Comparison of ENCODE assay signal across 18 cellular contexts in the genomic region with DNA sequence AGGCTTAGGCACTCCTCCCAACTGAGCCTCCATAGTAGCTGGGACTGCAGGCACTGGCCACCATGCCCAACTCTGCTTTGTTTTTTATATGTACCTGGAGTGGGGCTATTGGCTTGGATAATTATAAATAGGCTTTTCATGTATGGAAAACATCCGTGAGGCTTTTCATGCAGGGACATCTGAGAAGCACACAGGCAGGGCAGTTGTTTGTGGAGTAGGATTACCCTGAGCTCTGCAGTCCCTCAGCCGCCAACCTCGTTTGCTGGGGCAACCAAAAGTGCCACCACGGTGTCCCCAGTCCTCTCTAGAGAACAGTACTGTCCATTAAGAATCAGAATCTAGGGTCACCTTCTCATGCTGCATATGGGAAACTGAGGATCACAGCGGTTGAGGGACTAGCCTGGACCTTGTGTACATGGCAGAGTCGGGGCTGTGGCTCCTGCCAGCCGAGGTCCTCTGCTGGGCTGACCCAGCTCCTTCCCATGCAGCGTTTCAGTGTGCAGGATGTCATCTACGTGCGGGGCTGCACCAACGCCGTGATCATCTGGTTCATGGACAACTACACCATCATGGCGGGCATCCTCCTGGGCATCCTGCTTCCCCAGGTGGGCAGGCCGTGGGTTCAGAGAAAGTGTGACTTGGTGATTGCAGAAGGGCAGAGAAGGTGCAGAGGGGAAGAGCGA. TPM values are rescaled to one million over a fixed set of nuclear protein-coding genes. Genes with fewer than 3 reads are reported as not detected.
DNase-seq lines count a peak whose midpoint lies in the region; ATAC-seq and TF ChIP-seq lines count a peak whose summit lies in the region.
"Had no signal": no experiment of that assay in that cellular context is flagged by ENCODE, and none has a peak within 500 bp of the region (broad histone marks: within the 10 kb centered on the region; RNA-seq: fewer than 3 reads in every experiment).

No MANE protein-coding gene starts in this region.

- intact Hi-C loops in cardiac septum (cut with DNase I) (loop anchor here (5.0 to 10.0 kb wide), 2 partner anchors 93 to 271 kb away; no protein-coding TSS in a partner anchor), posterior vena cava (cut with DNase I) (loop anchor here (5.0 kb wide), 1 partner anchor 78 kb away; no protein-coding TSS in a partner anchor), ascending aorta (cut with DNase I) (loop anchor here (5.0 kb wide), 1 partner anchor 93 kb away; no protein-coding TSS in a partner anchor), ovary (cut with DNase I) (loop anchor here in 1 of 4 donors (5.0 kb wide), 1 partner anchor 78 kb away; no protein-coding TSS in a partner anchor)

- no peak for TF ChIP-seq CTCF in right atrium auricular region (IDR thresholded peaks at IDR 0.05)
- no peak for TF ChIP-seq CTCF in ascending aorta (IDR thresholded peaks at IDR 0.05)
- TF ChIP-seq CTCF in ovary (IDR thresholded peaks at IDR 0.05): no peak

- ATAC-seq in GM18511 (IDR thresholded peaks at IDR 0.05; ENCODE audit: unreplicated experiment): no peak
- ATAC-seq: activated CD4-positive, CD25-positive, alpha-beta regulatory T cell treated with anti-CD3 and anti-CD28 coated beads, Interleukin-2, amount 50 U/mL, for 24 hours had no signal

- no peaks in the 10 kb centered on the region for H3K36me3 ChIP-seq in right atrium auricular region
- no peaks in the 10 kb centered on the region for H3K36me3 ChIP-seq in ascending aorta
- H3K36me3 ChIP-seq in ovary: no peaks in the 10 kb centered on the region

- H3K4me1 ChIP-seq in right atrium auricular region: peaks cover 0 to 12% of the 10 kb centered on the region in 2 donors
- H3K4me1 ChIP-seq in ascending aorta: peaks cover 0 to 4% of the 10 kb centered on the region in 2 donors
- no peaks in the 10 kb centered on the region for H3K4me1 ChIP-seq in ovary (ENCODE audit: insufficient read depth)

- H3K27ac ChIP-seq in right atrium auricular region (no peak overlapping the region), ascending aorta (no peak overlapping the region), ovary (no peak overlapping the region)
- H3K27ac ChIP-seq: SK-N-MC had no signal

- no peak for TF ChIP-seq EP300 in ovary (IDR thresholded peaks at IDR 0.05)

- no peaks in the 10 kb centered on the region for H3K27me3 ChIP-seq in right atrium auricular region
- H3K27me3 ChIP-seq in ascending aorta: no peaks in the 10 kb centered on the region
- H3K27me3 ChIP-seq in ovary: no peaks in the 10 kb centered on the region
- H3K27me3 ChIP-seq: cardiac muscle cell had no signal

- WGBS in ovary, 3 donors: 88 to 90% (median 90%) methylated on average over 15 of the region's 15 CpGs

- DNase-seq in right atrium auricular region (ENCODE audit: low spot score): peak; percentile 44
- DNase-seq in cardiac septum (ENCODE audit: low spot score): no peak
- DNase-seq in germinal center (ENCODE audit: low spot score): peak; percentile 0
- peak; percentile 75 for DNase-seq in posterior vena cava (ENCODE audit: low spot score)
- DNase-seq in ascending aorta (ENCODE audit: low spot score in 2 of 2): no peak
- no peak for DNase-seq in ovary
- no peak for DNase-seq in COLO829 (ENCODE audit: low spot score)
- DNase-seq: activated gamma-delta T cell treated with Interleukin-2 at 50 U/mL for 16 hours; amniotic stem cell; DMS79 treated with DMSO at 0.1 percent for 48 hours; NCI-H1417; NCI-H524; stimulated activated CD4-positive, alpha-beta T cell treated with anti-CD3 and anti-CD28 coated beads, Interleukin-12 subunit alpha, Interleukin-12 subunit beta, amount 100 ng/mL, for 4 hours had no signal

- H3K9me3 ChIP-seq in right atrium auricular region: no peaks in the 10 kb centered on the region
- H3K9me3 ChIP-seq in ascending aorta: no peaks in the 10 kb centered on the region
- no peaks in the 10 kb centered on the region for H3K9me3 ChIP-seq in ovary

- TF ChIP-seq POLR2A in ovary (IDR thresholded peaks at IDR 0.05): no peak

- H3K4me3 ChIP-seq in right atrium auricular region (no peak overlapping the region), ascending aorta (no peak overlapping the region), ovary (no peak overlapping the region)
- H3K4me3 ChIP-seq: cardiac muscle cell, GM23338, SK-N-MC had no signal

RNA-seq across cellular contexts. Expression of a gene that starts 54.5 kb away (rescaled TPM):
- total RNA-seq in right atrium auricular region (1 to 10 TPM; 6.6 to 7.7 TPM), cardiac septum (6.9 TPM), posterior vena cava (10 to 100 TPM; 44.6 to 45.6 TPM), ascending aorta (31.9 TPM), ovary (10 to 100 TPM in 3 of 7 donors, 1 to 10 TPM in 4; 2.8 to 13.7 (median 5.6) TPM)
- polyA plus RNA-seq in ovary: 10 to 100 TPM in 1 of 2 donors, 1 to 10 TPM in 1; 5.1 to 13.7 TPM

Comparison
In these comparisons a context has a peak if more than half of its experiments do, and no peak if none do; other contexts are left out.
1. DNase-seq: peak in right atrium auricular region (single experiment), germinal center (single experiment) and posterior vena cava (single experiment); none in cardiac septum (single experiment), ascending aorta (0 of 2), ovary (0 of 5) and COLO829 (single experiment).